Comparison of ENCODE assay signal across 28 cellular contexts in genomic region chr1:196385109-196385508, GRCh38.
"Had no signal": no experiment of that assay in that cellular context is flagged by ENCODE, and none has a peak within 500 bp of the region (broad histone marks: within the 10 kb centered on the region; RNA-seq: fewer than 3 reads in every experiment).

No MANE protein-coding gene starts in this region.

- H3K36me3 ChIP-seq: ascending aorta, breast epithelium, cardiac muscle cell, esophagus squamous epithelium had no signal

- H3K36me3 Mint-ChIP-seq: activated naive CD4-positive, alpha-beta T cell treated with anti-CD3 and anti-CD28 coated beads, Interleukin-2, amount 10 ng/mL, durations not matched to agents 7 days and 5 days; activated naive CD4-positive, alpha-beta T cell treated with anti-CD3 and anti-CD28 coated beads, Interleukin-2, amount 50 U/mL, for 72 hours; activated naive CD8-positive, alpha-beta T cell treated with anti-CD3 and anti-CD28 coated beads, Interleukin-2, amount 10 ng/mL, durations not matched to agents 7 days and 5 days had no signal

- H3K4me3 Mint-ChIP-seq: activated CD4-positive, alpha-beta memory T cell treated with anti-CD3 and anti-CD28 coated beads, Interleukin-2, amount 10 ng/mL, durations not matched to agents 7 days and 5 days; activated CD4-positive, alpha-beta T cell treated with anti-CD3 and anti-CD28 coated beads, Interleukin-2, amount 10 ng/mL, durations not matched to agents 7 days and 5 days; activated naive CD4-positive, alpha-beta T cell treated with anti-CD3 and anti-CD28 coated beads, Interleukin-2, amount 10 ng/mL, durations not matched to agents 7 days and 5 days; activated naive CD8-positive, alpha-beta T cell treated with anti-CD3 and anti-CD28 coated beads, Interleukin-2, amount 10 ng/mL, durations not matched to agents 7 days and 5 days; activated T-cell treated with anti-CD3 and anti-CD28 coated beads, Interleukin-2, amount 50 U/mL, for 24 hours; activated T-cell treated with anti-CD3 and anti-CD28 coated beads, Interleukin-2, amount 50 U/mL, for 72 hours; brain; central memory CD8-positive, alpha-beta T cell; effector memory CD8-positive, alpha-beta T cell had no signal

- H3K4me1 Mint-ChIP-seq: activated CD4-positive, alpha-beta memory T cell treated with anti-CD3 and anti-CD28 coated beads, Interleukin-2, amount 10 ng/mL, durations not matched to agents 7 days and 5 days; activated CD4-positive, alpha-beta T cell treated with anti-CD3 and anti-CD28 coated beads, Interleukin-2, amount 10 ng/mL, durations not matched to agents 7 days and 5 days; activated naive CD4-positive, alpha-beta T cell treated with anti-CD3 and anti-CD28 coated beads, Interleukin-2, amount 10 ng/mL, durations not matched to agents 7 days and 5 days; activated naive CD8-positive, alpha-beta T cell treated with anti-CD3 and anti-CD28 coated beads, Interleukin-2, amount 10 ng/mL, durations not matched to agents 7 days and 5 days; central memory CD8-positive, alpha-beta T cell had no signal

- H3K27ac Mint-ChIP-seq: activated CD4-positive, alpha-beta memory T cell treated with anti-CD3 and anti-CD28 coated beads, Interleukin-2, amount 10 ng/mL, durations not matched to agents 7 days and 5 days; activated CD4-positive, alpha-beta T cell treated with anti-CD3 and anti-CD28 coated beads, Interleukin-2, amount 10 ng/mL, durations not matched to agents 7 days and 5 days; activated naive CD4-positive, alpha-beta T cell treated with anti-CD3 and anti-CD28 coated beads, Interleukin-2, amount 10 ng/mL, durations not matched to agents 7 days and 5 days; activated naive CD4-positive, alpha-beta T cell treated with anti-CD3 and anti-CD28 coated beads, Interleukin-2, amount 50 U/mL, for 72 hours; activated naive CD8-positive, alpha-beta T cell treated with anti-CD3 and anti-CD28 coated beads, Interleukin-2, amount 10 ng/mL, durations not matched to agents 7 days and 5 days; activated T-cell treated with anti-CD3 and anti-CD28 coated beads, Interleukin-2, amount 50 U/mL, for 24 hours; activated T-cell treated with anti-CD3 and anti-CD28 coated beads, Interleukin-2, amount 50 U/mL, for 72 hours; brain; effector memory CD8-positive, alpha-beta T cell had no signal

- H3K4me1 ChIP-seq: ascending aorta, breast epithelium, esophagus squamous epithelium had no signal

- H3K27me3 ChIP-seq: ascending aorta, breast epithelium, cardiac muscle cell, esophagus squamous epithelium had no signal

- DNase-seq: activated CD4-positive, alpha-beta memory T cell treated with anti-CD3 and anti-CD28 coated beads, Interleukin-2, amount 10 ng/mL, durations not matched to agents 7 days and 5 days; activated CD4-positive, alpha-beta T cell treated with anti-CD3 and anti-CD28 coated beads for 1 hour; activated CD4-positive, alpha-beta T cell treated with anti-CD3 and anti-CD28 coated beads for 4 hours; activated CD4-positive, alpha-beta T cell treated with anti-CD3 and anti-CD28 coated beads, Interleukin-2, amount 10 ng/mL, durations not matched to agents 7 days and 5 days; activated CD4-positive, alpha-beta T cell treated with anti-CD3 and anti-CD28 coated beads, Interleukin-2, amount 50 U/mL, for 4 hours; activated CD8-positive, alpha-beta memory T cell treated with anti-CD3 and anti-CD28 coated beads, Interleukin-2, amount 50 U/mL, for 48 hours; activated gamma-delta T cell; activated naive CD4-positive, alpha-beta T cell; activated naive CD4-positive, alpha-beta T cell treated with anti-CD3 and anti-CD28 coated beads, Interleukin-2, amount 10 ng/mL, durations not matched to agents 7 days and 5 days; activated naive CD8-positive, alpha-beta T cell treated with anti-CD3 and anti-CD28 coated beads, Interleukin-2, amount 10 ng/mL, durations not matched to agents 7 days and 5 days; activated T-cell treated with anti-CD3 and anti-CD28 coated beads for 4 hours; activated T-cell treated with anti-CD3 and anti-CD28 coated beads, Interleukin-2, amount 50 U/mL, for 24 hours; activated T-cell treated with anti-CD3 and anti-CD28 coated beads, Interleukin-2, amount 50 U/mL, for 72 hours; cortex of kidney; dermis blood vessel endothelial cell; effector CD4-positive, alpha-beta T cell; effector memory CD8-positive, alpha-beta T cell; esophagus squamous epithelium; foreskin melanocyte; T-helper 2 cell had no signal

- H3K27ac ChIP-seq: ascending aorta, breast epithelium, cardiac muscle cell, epithelial cell of prostate, esophagus squamous epithelium had no signal

- H3K4me3 ChIP-seq: ascending aorta, breast epithelium, cardiac muscle cell, esophagus squamous epithelium had no signal

- H3K27me3 Mint-ChIP-seq: activated CD4-positive, alpha-beta memory T cell treated with anti-CD3 and anti-CD28 coated beads, Interleukin-2, amount 10 ng/mL, durations not matched to agents 7 days and 5 days; activated CD4-positive, alpha-beta T cell treated with anti-CD3 and anti-CD28 coated beads, Interleukin-2, amount 10 ng/mL, durations not matched to agents 7 days and 5 days; activated naive CD4-positive, alpha-beta T cell treated with anti-CD3 and anti-CD28 coated beads, Interleukin-2, amount 10 ng/mL, durations not matched to agents 7 days and 5 days; activated naive CD8-positive, alpha-beta T cell treated with anti-CD3 and anti-CD28 coated beads, Interleukin-2, amount 10 ng/mL, durations not matched to agents 7 days and 5 days; activated T-cell treated with anti-CD3 and anti-CD28 coated beads, Interleukin-2, amount 50 U/mL, for 24 hours; brain; central memory CD8-positive, alpha-beta T cell; effector memory CD8-positive, alpha-beta T cell had no signal

- ATAC-seq: activated naive CD4-positive, alpha-beta T cell treated with anti-CD3 and anti-CD28 coated beads, Interleukin-2, amount 50 U/mL, for 72 hours; activated T-cell treated with anti-CD3 and anti-CD28 coated beads, Interleukin-2, amount 50 U/mL, for 72 hours; effector memory CD8-positive, alpha-beta T cell had no signal

- H3K9me3 ChIP-seq: ascending aorta, breast epithelium, esophagus squamous epithelium had no signal

- FAIRE-seq: colon had no signal

- H3K9me3 Mint-ChIP-seq: activated CD4-positive, alpha-beta memory T cell treated with anti-CD3 and anti-CD28 coated beads, Interleukin-2, amount 10 ng/mL, durations not matched to agents 7 days and 5 days; activated CD4-positive, alpha-beta T cell treated with anti-CD3 and anti-CD28 coated beads, Interleukin-2, amount 10 ng/mL, durations not matched to agents 7 days and 5 days; activated naive CD4-positive, alpha-beta T cell treated with anti-CD3 and anti-CD28 coated beads, Interleukin-2, amount 10 ng/mL, durations not matched to agents 7 days and 5 days; activated naive CD8-positive, alpha-beta T cell treated with anti-CD3 and anti-CD28 coated beads, Interleukin-2, amount 10 ng/mL, durations not matched to agents 7 days and 5 days; activated T-cell treated with anti-CD3 and anti-CD28 coated beads, Interleukin-2, amount 50 U/mL, for 24 hours had no signal
